ENCODE assay signal across 12 cellular contexts in genomic region chr16:27320261-27321012, GRCh38. TPM values are rescaled to one million over a fixed set of nuclear protein-coding genes. Genes with fewer than 3 reads are reported as not detected.
DNase-seq lines count a peak whose midpoint lies in the region; ATAC-seq, FAIRE-seq and TF ChIP-seq lines count a peak whose summit lies in the region.
"Had no signal": no experiment of that assay in that cellular context is flagged by ENCODE, and none has a peak within 500 bp of the region (broad histone marks: within the 10 kb centered on the region; RNA-seq: fewer than 3 reads in every experiment).

No MANE protein-coding gene starts in this region.

- H3K27me3 Mint-ChIP-seq in activated T-cell treated with anti-CD3 and anti-CD28 coated beads, Interleukin-2, amount 50 U/mL, for 24 hours = no peaks in the 10 kb centered on the region
- H3K27me3 Mint-ChIP-seq in activated T-cell treated with anti-CD3 and anti-CD28 coated beads, Interleukin-2, amount 50 U/mL, for 4 hours (ENCODE audit: low read depth) = no peaks in the 10 kb centered on the region
- H3K27me3 Mint-ChIP-seq in activated CD8-positive, alpha-beta T cell treated with anti-CD3 and anti-CD28 coated beads, Interleukin-2, amount 10 ng/mL, durations not matched to agents 7 days and 5 days (ENCODE audit: low read depth) = no peaks in the 10 kb centered on the region

- no peaks in the 10 kb centered on the region for H3K79me2 ChIP-seq in Karpas-422 (ENCODE audit: low read length)

- H3K4me3 Mint-ChIP-seq in activated T-cell treated with anti-CD3 and anti-CD28 coated beads, Interleukin-2, amount 50 U/mL, for 24 hours = peak overlapping the region; percentile 10
- H3K4me3 Mint-ChIP-seq in activated T-cell treated with anti-CD3 and anti-CD28 coated beads, Interleukin-2, amount 50 U/mL, for 4 hours = no peak overlapping the region
- H3K4me3 Mint-ChIP-seq in activated CD8-positive, alpha-beta T cell treated with anti-CD3 and anti-CD28 coated beads, Interleukin-2, amount 10 ng/mL, durations not matched to agents 7 days and 5 days = peak overlapping the region; percentile 90

- peaks cover 0 to 15% of the 10 kb centered on the region in 2 donors for H3K4me1 ChIP-seq in kidney (ENCODE audit: control insufficient read depth in 1 of 2, insufficient read depth in 1 of 2, low read depth in 1 of 2, low read length in 2 of 2)
- peaks cover 87% of the 10 kb centered on the region for H3K4me1 ChIP-seq in stomach smooth muscle (ENCODE audit: control insufficient read depth, insufficient read depth, low read length)
- H3K4me1 ChIP-seq in Karpas-422 (ENCODE audit: low read length) = peaks cover 16% of the 10 kb centered on the region

- TF ChIP-seq CTCF in kidney (IDR thresholded peaks at IDR 0.05; ENCODE audit: borderline replicate concordance, extremely low read depth, insufficient read depth) = no peak

- H3K4me1 Mint-ChIP-seq in activated T-cell treated with anti-CD3 and anti-CD28 coated beads, Interleukin-2, amount 50 U/mL, for 24 hours (ENCODE audit: low read depth) = peaks cover 98% of the 10 kb centered on the region
- H3K4me1 Mint-ChIP-seq in activated T-cell treated with anti-CD3 and anti-CD28 coated beads, Interleukin-2, amount 50 U/mL, for 4 hours (ENCODE audit: low read depth) = peaks cover 93% of the 10 kb centered on the region
- peaks cover 97% of the 10 kb centered on the region for H3K4me1 Mint-ChIP-seq in activated CD8-positive, alpha-beta T cell treated with anti-CD3 and anti-CD28 coated beads, Interleukin-2, amount 10 ng/mL, durations not matched to agents 7 days and 5 days (ENCODE audit: low read depth)

- no peak overlapping the region for H3K27ac ChIP-seq in kidney (ENCODE audit: low read depth in 2 of 2, low read length in 2 of 2)
- H3K27ac ChIP-seq in stomach smooth muscle (ENCODE audit: low read length) = peak overlapping the region; percentile 97
- no peak overlapping the region for H3K27ac ChIP-seq in Karpas-422 (ENCODE audit: low read length)

- H3K27me3 ChIP-seq in stomach smooth muscle (ENCODE audit: control insufficient read depth in 1 of 2, insufficient read depth in 2 of 2, low read length in 2 of 2) (no peaks in the 10 kb centered on the region), Karpas-422 (ENCODE audit: low read length) (no peaks in the 10 kb centered on the region; the same call in 1 of the 2 replicates)

- POLR2A ChIA-PET in activated CD8-positive, alpha-beta T cell treated with anti-CD3 and anti-CD28 coated beads, Interleukin-2, amount 10 ng/mL, durations not matched to agents 7 days and 5 days (lab: Charles Lee) = interaction anchor here (1.4 to 10.3 kb wide), 3 partner anchors 47 to 146 kb away, joined by 3 to 222 read pairs (median 11); no protein-coding TSS in a partner anchor

- intact Hi-C loops in kidney (cut with DNase I) = loop anchor here (10.0 kb wide), 1 partner anchor 76 kb away; no protein-coding TSS in a partner anchor

- H3K9me3 ChIP-seq in kidney (ENCODE audit: control insufficient read depth in 1 of 2, low read length in 2 of 2) (no peaks in the 10 kb centered on the region), stomach smooth muscle (ENCODE audit: control insufficient read depth in 2 of 2, low read length in 2 of 2) (no peaks in the 10 kb centered on the region), Karpas-422 (ENCODE audit: low read length) (no peaks in the 10 kb centered on the region)

- no peaks in the 10 kb centered on the region for H3K9me2 ChIP-seq in Karpas-422 (replicated peaks; ENCODE audit: insufficient read depth, low read length)

- H3K36me3 Mint-ChIP-seq in activated T-cell treated with anti-CD3 and anti-CD28 coated beads, Interleukin-2, amount 50 U/mL, for 24 hours (ENCODE audit: low read depth) = peaks cover 98% of the 10 kb centered on the region
- peaks cover 36% of the 10 kb centered on the region for H3K36me3 Mint-ChIP-seq in activated T-cell treated with anti-CD3 and anti-CD28 coated beads, Interleukin-2, amount 50 U/mL, for 4 hours (ENCODE audit: insufficient read depth)
- peaks cover 85% of the 10 kb centered on the region for H3K36me3 Mint-ChIP-seq in activated CD8-positive, alpha-beta T cell treated with anti-CD3 and anti-CD28 coated beads, Interleukin-2, amount 10 ng/mL, durations not matched to agents 7 days and 5 days (ENCODE audit: low read depth)

- CTCF ChIA-PET in activated CD8-positive, alpha-beta T cell treated with anti-CD3 and anti-CD28 coated beads, Interleukin-2, amount 10 ng/mL, durations not matched to agents 7 days and 5 days (lab: Charles Lee) = interaction anchor here (0.9 to 6.5 kb wide), 6 partner anchors 30 to 95 kb away, joined by 3 to 101 read pairs (median 8); no protein-coding TSS in a partner anchor

- FAIRE-seq in kidney (lab: Jason Lieb, UNC) = no peak

- no peak overlapping the region for H3K9ac ChIP-seq in kidney (ENCODE audit: low read length in 2 of 2)
- H3K9ac ChIP-seq in stomach smooth muscle (ENCODE audit: low read length in 2 of 2) = peak overlapping the region; percentile 55 to 58
- H3K9ac ChIP-seq in Karpas-422 (ENCODE audit: low read length) = no peak overlapping the region

- no peak overlapping the region for H2AFZ ChIP-seq in Karpas-422 (ENCODE audit: low read length)

- H3K9me3 Mint-ChIP-seq in activated T-cell treated with anti-CD3 and anti-CD28 coated beads, Interleukin-2, amount 50 U/mL, for 24 hours = no peaks in the 10 kb centered on the region
- H3K9me3 Mint-ChIP-seq in activated T-cell treated with anti-CD3 and anti-CD28 coated beads, Interleukin-2, amount 50 U/mL, for 4 hours = no peaks in the 10 kb centered on the region
- H3K9me3 Mint-ChIP-seq in activated CD8-positive, alpha-beta T cell treated with anti-CD3 and anti-CD28 coated beads, Interleukin-2, amount 10 ng/mL, durations not matched to agents 7 days and 5 days (ENCODE audit: insufficient read depth) = no peaks in the 10 kb centered on the region

- no peak for ATAC-seq in activated T-cell treated with anti-CD3 and anti-CD28 coated beads, Interleukin-2, amount 50 U/mL, for 4 hours
- ATAC-seq in activated CD8-positive, alpha-beta T cell treated with anti-CD3 and anti-CD28 coated beads, Interleukin-2, amount 10 ng/mL, durations not matched to agents 7 days and 5 days = no peak
- no peak for ATAC-seq in GM19395 (IDR thresholded peaks at IDR 0.05; ENCODE audit: unreplicated experiment)

- H3K36me3 ChIP-seq in kidney (ENCODE audit: control insufficient read depth in 1 of 2, insufficient read depth in 2 of 2, low read length in 2 of 2) = no peaks in the 10 kb centered on the region
- peaks cover 0 to 3% of the 10 kb centered on the region in 2 donors for H3K36me3 ChIP-seq in stomach smooth muscle (ENCODE audit: control insufficient read depth in 2 of 2, insufficient read depth in 2 of 2, low read length in 2 of 2)
- H3K36me3 ChIP-seq in Karpas-422 (ENCODE audit: insufficient read depth, low read length) = no peaks in the 10 kb centered on the region

- H3K27ac Mint-ChIP-seq in activated T-cell treated with anti-CD3 and anti-CD28 coated beads, Interleukin-2, amount 50 U/mL, for 24 hours = peak overlapping the region; percentile 100
- H3K27ac Mint-ChIP-seq in activated CD8-positive, alpha-beta T cell treated with anti-CD3 and anti-CD28 coated beads, Interleukin-2, amount 10 ng/mL, durations not matched to agents 7 days and 5 days = peak overlapping the region; percentile 93

- DNase-seq in activated T-cell treated with anti-CD3 and anti-CD28 coated beads, Interleukin-2, amount 50 U/mL, for 24 hours = peak; percentile 26
- DNase-seq in activated T-cell treated with anti-CD3 and anti-CD28 coated beads, Interleukin-2, amount 50 U/mL, for 4 hours = no peak
- DNase-seq in activated CD8-positive, alpha-beta T cell treated with anti-CD3 and anti-CD28 coated beads, Interleukin-2, amount 10 ng/mL, durations not matched to agents 7 days and 5 days = no peak
- DNase-seq in kidney = peak; percentile 39
- DNase-seq in Karpas-422 = no peak
- no peak for DNase-seq in foreskin melanocyte
- DNase-seq: activated gamma-delta T cell; effector memory CD4-positive, alpha-beta T cell; NCI-H2029 treated with DMSO at 0.1 percent for 48 hours; T-helper 9 cell had no signal

- peaks cover 8% of the 10 kb centered on the region; the same call in 1 of the 2 replicates for H4K20me1 ChIP-seq in Karpas-422 (ENCODE audit: insufficient read depth, low read depth, low read length)

- H3K4me3 ChIP-seq in kidney (ENCODE audit: low read length in 2 of 2) = no peak overlapping the region
- H3K4me3 ChIP-seq in stomach smooth muscle (ENCODE audit: low read length in 2 of 2) = peak overlapping the region in 1 of 2 donors; percentile 44
- H3K4me3 ChIP-seq in Karpas-422 (ENCODE audit: low read length) = no peak overlapping the region

- H3K4me2 ChIP-seq in Karpas-422 (ENCODE audit: low read depth, low read length, poor library complexity, severe bottlenecking) = no peak overlapping the region

RNA-seq across cellular contexts. Expression of gene IL4R, which starts 6.7 kb away (rescaled TPM):
- total RNA-seq in activated T-cell treated with anti-CD3 and anti-CD28 coated beads, Interleukin-2, amount 50 U/mL, for 4 hours = 100 to 1,000 TPM; 110 to 143 (median 140) TPM
- 100 to 1,000 TPM; 231 to 237 TPM for total RNA-seq in activated CD8-positive, alpha-beta T cell treated with anti-CD3 and anti-CD28 coated beads, Interleukin-2, amount 10 ng/mL, durations not matched to agents 7 days and 5 days
- 115 TPM for total RNA-seq in kidney
- polyA plus RNA-seq in kidney (ENCODE audit: insufficient read depth, low read depth, low replicate concordance) = 13.8 TPM
- 0.94 and 12.0 TPM in 2 replicates for total RNA-seq in Karpas-422 (2014; rRNA removed; shearing (Covaris generic); ENCODE audit: low replicate concordance)

RNA-seq across cellular contexts. Expression of gene NSMCE1, which starts 51.9 kb away (rescaled TPM):
- total RNA-seq in activated T-cell treated with anti-CD3 and anti-CD28 coated beads, Interleukin-2, amount 50 U/mL, for 4 hours = 100 to 1,000 TPM; 109 to 111 (median 111) TPM
- 10 to 100 TPM; 87.3 to 94.9 TPM for total RNA-seq in activated CD8-positive, alpha-beta T cell treated with anti-CD3 and anti-CD28 coated beads, Interleukin-2, amount 10 ng/mL, durations not matched to agents 7 days and 5 days
- total RNA-seq in kidney = 72.1 TPM
- 145 TPM for polyA plus RNA-seq in kidney (ENCODE audit: insufficient read depth, low read depth, low replicate concordance)
- total RNA-seq in Karpas-422 (2014; rRNA removed; shearing (Covaris generic); ENCODE audit: low replicate concordance) = 59.2 and 77.8 TPM in 2 replicates

Comparison
In these comparisons a context has a peak if more than half of its experiments do, and no peak if none do; other contexts are left out.
1. DNase-seq: peak in activated T-cell treated with anti-CD3 and anti-CD28 coated beads, Interleukin-2, amount 50 U/mL, for 24 hours (single experiment) and kidney (single experiment); none in activated T-cell treated with anti-CD3 and anti-CD28 coated beads, Interleukin-2, amount 50 U/mL, for 4 hours (single experiment), activated CD8-positive, alpha-beta T cell treated with anti-CD3 and anti-CD28 coated beads, Interleukin-2, amount 10 ng/mL, durations not matched to agents 7 days and 5 days (single experiment), Karpas-422 (single experiment) and foreskin melanocyte (single experiment).
2. H3K9ac ChIP-seq: peak in stomach smooth muscle (2 of 2); none in kidney (0 of 2) and Karpas-422 (single experiment).